Comparison of ENCODE assay signal across 1 cellular context in genomic region chr17:27458524-27458908, GRCh38.
TF ChIP-seq lines count a peak whose summit lies in the region.

No MANE protein-coding gene starts in this region.

TF ChIP-seq in SK-N-SH treated with all-trans-retinoic acid at 6 μM for 48 hours, 23 proteins besides CTCF, POLR2A, EP300 and RAD21 (continued from another document):
- TF ChIP-seq, protein P1, sequence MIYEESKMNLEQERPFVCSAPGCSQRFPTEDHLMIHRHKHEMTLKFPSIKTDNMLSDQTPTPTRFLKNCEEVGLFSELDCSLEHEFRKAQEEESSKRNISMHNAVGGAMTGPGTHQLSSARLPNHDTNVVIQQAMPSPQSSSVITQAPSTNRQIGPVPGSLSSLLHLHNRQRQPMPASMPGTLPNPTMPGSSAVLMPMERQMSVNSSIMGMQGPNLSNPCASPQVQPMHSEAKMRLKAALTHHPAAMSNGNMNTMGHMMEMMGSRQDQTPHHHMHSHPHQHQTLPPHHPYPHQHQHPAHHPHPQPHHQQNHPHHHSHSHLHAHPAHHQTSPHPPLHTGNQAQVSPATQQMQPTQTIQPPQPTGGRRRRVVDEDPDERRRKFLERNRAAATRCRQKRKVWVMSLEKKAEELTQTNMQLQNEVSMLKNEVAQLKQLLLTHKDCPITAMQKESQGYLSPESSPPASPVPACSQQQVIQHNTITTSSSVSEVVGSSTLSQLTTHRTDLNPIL (CRISPR knock-in tag; IDR thresholded peaks at IDR 0.05; ENCODE audit: low read depth): no peak
- TF ChIP-seq ESRRG (CRISPR knock-in tag; IDR thresholded peaks at IDR 0.05) (no peak), CSDC2 (CRISPR knock-in tag; IDR thresholded peaks at IDR 0.05) (no peak)
